ENCODE assay signal across 8 cellular contexts in the genomic region with DNA sequence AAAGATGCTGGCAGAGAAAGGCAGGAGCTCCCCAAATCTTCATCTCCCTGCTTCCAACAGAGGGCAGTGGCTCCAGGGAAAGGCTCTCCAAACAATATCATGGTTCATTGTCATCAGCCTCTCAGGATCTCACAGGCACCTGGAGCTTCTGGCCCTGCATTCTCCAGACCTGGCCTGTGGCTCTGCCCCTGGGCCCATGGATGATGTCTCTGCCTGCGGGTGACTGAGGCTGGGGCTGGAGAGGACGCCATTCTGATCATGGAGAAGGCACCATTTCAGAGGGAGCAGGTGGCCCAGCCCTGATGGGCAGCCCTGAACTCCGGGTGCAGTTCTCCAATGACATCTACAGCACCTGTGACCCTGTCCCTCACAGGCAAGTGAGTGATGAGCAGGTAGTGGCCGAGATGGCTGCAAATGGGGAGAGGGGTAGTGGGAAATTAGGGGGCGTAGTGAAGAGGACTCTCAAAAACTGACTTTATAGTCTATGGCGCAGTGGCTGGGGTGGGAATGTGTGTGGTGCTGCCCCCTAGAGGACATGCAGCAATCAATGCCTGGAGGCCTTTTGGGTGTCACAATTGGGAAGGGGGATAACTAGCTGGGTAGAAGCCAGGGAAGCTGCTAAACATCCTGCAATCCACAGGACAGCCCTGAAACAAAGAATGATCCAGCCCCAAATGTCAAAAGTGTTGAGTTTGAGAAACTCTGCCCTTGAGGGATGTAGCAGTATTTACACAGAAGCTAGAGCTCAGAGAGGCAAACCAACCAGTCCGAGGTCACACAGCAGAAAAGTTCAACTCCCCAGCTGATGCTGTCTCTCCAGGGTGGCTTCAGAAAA. TPM values are rescaled to one million over a fixed set of nuclear protein-coding genes. Genes with fewer than 3 reads are reported as not detected.
A peak's percentile ranks its signal among the peaks of the same experiment; 100 is the strongest.
DNase-seq lines count a peak whose midpoint lies in the region; ATAC-seq and TF ChIP-seq lines count a peak whose summit lies in the region.

No MANE protein-coding gene starts in this region.

- no peaks in the 10 kb centered on the region for H3K9me3 ChIP-seq in prostate gland

- no peaks in the 10 kb centered on the region for H3K36me3 ChIP-seq in prostate gland

- intact Hi-C loops in prostate gland (cut with DNase I), result loop anchor here (5.0 to 10.0 kb wide), 2 partner anchors 39 to 166 kb away; partner anchors contain the start of gene UBTD2

- peak; percentile 71 for TF ChIP-seq CTCF in NB4 (IDR thresholded peaks at IDR 0.05; ENCODE audit: low read depth, low read length)
- TF ChIP-seq CTCF in foreskin fibroblast (IDR thresholded peaks at IDR 0.05; ENCODE audit: low read depth, low read length), result peak; percentile 71
- peak in 3 of 4 experiments; percentile 50 to 58 (median 58) for TF ChIP-seq CTCF in prostate gland (IDR thresholded peaks at IDR 0.05)

- H3K27me3 ChIP-seq in prostate gland (replicated peaks; ENCODE audit: insufficient read depth), result no peaks in the 10 kb centered on the region

- TF ChIP-seq POLR2A in NB4 (IDR thresholded peaks at IDR 0.05; ENCODE audit: extremely low read depth, insufficient read length) (no peak), prostate gland (IDR thresholded peaks at IDR 0.05) (no peak)

- H3K4me3 ChIP-seq in NB4 (ENCODE audit: low read depth, low read length), result no peak overlapping the region
- H3K4me3 ChIP-seq in foreskin fibroblast (ENCODE audit: low read depth in 1 of 2, low read length in 2 of 2), result peak overlapping the region in 1 of 2 donors; percentile 17
- no peak overlapping the region for H3K4me3 ChIP-seq in prostate gland

- peak; percentile 22 for DNase-seq in GDM1 (lab: John Stamatoyannopoulos, UW)
- DNase-seq in NB4 (ENCODE audit: low read depth), result peak; percentile 64
- DNase-seq in activated T-cell treated with anti-CD3 and anti-CD28 coated beads, Interleukin-2, amount 50 U/mL, for 48 hours, result peak; percentile 67 to 69
- peak in 1 of 2 donors; percentile 64 for DNase-seq in foreskin fibroblast
- no peak for DNase-seq in prostate gland (ENCODE audit: low spot score)
- no peak for DNase-seq in NOMO-1 treated with DMSO at 0.1 percent for 48 hours (lab: John Stamatoyannopoulos, UW; ENCODE audit: unreplicated experiment)

- 79% methylated on average over 7 of the region's 7 CpGs for WGBS in prostate gland

- ATAC-seq in HG03442 (IDR thresholded peaks at IDR 0.05; ENCODE audit: unreplicated experiment) (no peak), HG02870 (IDR thresholded peaks at IDR 0.05; ENCODE audit: unreplicated experiment) (no peak)

- peak overlapping the region; percentile 81 to 85 for H3K27ac ChIP-seq in prostate gland

- peaks cover 9% of the 10 kb centered on the region for H3K4me1 ChIP-seq in prostate gland (replicated peaks)

RNA-seq across cellular contexts. Expression of gene SH3PXD2B, which starts 3.2 kb away (rescaled TPM):
- 10 to 100 TPM; 15.8 to 38.0 TPM for total RNA-seq in prostate gland

Comparison
In these comparisons a context has a peak if more than half of its experiments do, and no peak if none do; other contexts are left out.
1. DNase-seq: peak in GDM1 (single experiment), NB4 (single experiment) and activated T-cell treated with anti-CD3 and anti-CD28 coated beads, Interleukin-2, amount 50 U/mL, for 48 hours (2 of 2); none in prostate gland (single experiment) and NOMO-1 treated with DMSO at 0.1 percent for 48 hours (single experiment).
2. Peak in every context shown above with its lines, with median percentiles within 50 percentile points of each other: CTCF ChIP-seq.